ENCODE assay signal across 8 cellular contexts in genomic region chr1:8873506-8874229, GRCh38. TPM values are rescaled to one million over a fixed set of nuclear protein-coding genes. Genes with fewer than 3 reads are reported as not detected.
DNase-seq lines count a peak whose midpoint lies in the region; ATAC-seq and TF ChIP-seq lines count a peak whose summit lies in the region.

No MANE protein-coding gene starts in this region.

- H3K27me3 ChIP-seq in adipocyte (replicated peaks; ENCODE audit: control insufficient read depth, insufficient read depth, low read length) = no peaks in the 10 kb centered on the region
- H3K27me3 ChIP-seq in right atrium auricular region = no peaks in the 10 kb centered on the region
- H3K27me3 ChIP-seq in vagina = no peaks in the 10 kb centered on the region

- TF ChIP-seq POLR2A in vagina (IDR thresholded peaks at IDR 0.05) = no peak

- H3K4me1 ChIP-seq in adipocyte (ENCODE audit: control insufficient read depth, insufficient read depth, low read length) (peaks cover 81% of the 10 kb centered on the region), right atrium auricular region (peaks cover 0 to 59% of the 10 kb centered on the region in 2 donors), vagina (peaks cover 62% of the 10 kb centered on the region)

- H3K4me1 Mint-ChIP-seq in T-cell = peaks cover 48 to 70% (median 68%) of the 10 kb centered on the region in 3 donors

- H3K9ac ChIP-seq in adipocyte (ENCODE audit: low read length) = peak overlapping the region; percentile 55

- H3K4me3 Mint-ChIP-seq in T-cell = peak overlapping the region; percentile 13 to 50 (median 21)

- no peaks in the 10 kb centered on the region for H3K9me3 Mint-ChIP-seq in T-cell

- H3K27ac Mint-ChIP-seq in T-cell = peak overlapping the region; percentile 78 to 84

- H3K27ac ChIP-seq in right atrium auricular region (peak overlapping the region; percentile 78 to 81), vagina (peak overlapping the region; percentile 98)

- peaks cover 75% of the 10 kb centered on the region for H3K36me3 ChIP-seq in adipocyte (ENCODE audit: control insufficient read depth, insufficient read depth, low read length, severe bottlenecking)
- peaks cover 64% of the 10 kb centered on the region for H3K36me3 ChIP-seq in right atrium auricular region
- peaks cover 0 to 47% of the 10 kb centered on the region in 2 donors for H3K36me3 ChIP-seq in vagina

- DNase-seq in DMS79 treated with DMSO at 0.1 percent for 48 hours (lab: John Stamatoyannopoulos, UW) = peak; percentile 24
- DNase-seq in DMS79 (lab: John Stamatoyannopoulos, UW) = no peak
- peak in 24 of 34 experiments; percentile 15 to 70 (median 26) for DNase-seq in T-cell
- peak; percentile 96 for DNase-seq in adipocyte (ENCODE audit: low read depth)
- peak; percentile 92 for DNase-seq in right atrium auricular region (ENCODE audit: low spot score)
- DNase-seq in renal cortical epithelial cell (ENCODE audit: low read depth) = peak; percentile 99
- peak in 1 of 2 donors; percentile 90 for DNase-seq in vagina (ENCODE audit: extremely low spot score in 2 of 2)

- TF ChIP-seq CTCF in right atrium auricular region (IDR thresholded peaks at IDR 0.05) = no peak
- no peak for TF ChIP-seq CTCF in vagina (IDR thresholded peaks at IDR 0.05)

- no peaks in the 10 kb centered on the region for H3K9me3 ChIP-seq in adipocyte (ENCODE audit: control insufficient read depth, low read length)
- no peaks in the 10 kb centered on the region for H3K9me3 ChIP-seq in right atrium auricular region
- no peaks in the 10 kb centered on the region for H3K9me3 ChIP-seq in vagina

- CTCF ChIA-PET in T-cell (lab: Charles Lee) = interaction anchor here (0.6 to 0.7 kb wide), 3 partner anchors 41 to 422 kb away, joined by 3 read pairs; no protein-coding TSS in a partner anchor

- intact Hi-C loops in vagina (cut with DNase I) = no loop called here

- H3K4me3 ChIP-seq in adipocyte (ENCODE audit: low read length) = peak overlapping the region; percentile 55
- H3K4me3 ChIP-seq in right atrium auricular region = no peak overlapping the region
- no peak overlapping the region for H3K4me3 ChIP-seq in vagina

- H3K36me3 Mint-ChIP-seq in T-cell = peaks cover 60% of the 10 kb centered on the region

- POLR2A ChIA-PET in T-cell (lab: Charles Lee) = interaction anchor here in 1 of 2 donors (0.5 kb wide), 1 partner anchor 9 kb away, joined by 3 read pairs; no protein-coding TSS in a partner anchor

- ATAC-seq in T-cell (replicated peaks in 1 of 4) = peak in 3 of 4 experiments; percentile 24 to 47 (median 42)
- ATAC-seq in HG03442 (IDR thresholded peaks at IDR 0.05; ENCODE audit: unreplicated experiment) = no peak

- H3K27me3 Mint-ChIP-seq in T-cell = no peaks in the 10 kb centered on the region

RNA-seq across cellular contexts. Expression of gene ENO1, which starts 4.8 kb away (rescaled TPM):
- total RNA-seq in T-cell = 100 to 1,000 TPM; 308 to 625 (median 545) TPM
- 100 to 1,000 TPM; 149 to 334 TPM for total RNA-seq in right atrium auricular region
- 2,797 and 3,316 TPM in 2 replicates for total RNA-seq in renal cortical epithelial cell
- 558 TPM for total RNA-seq in vagina

RNA-seq across cellular contexts. Expression of gene RERE, which starts 56.2 kb away (rescaled TPM):
- total RNA-seq in T-cell = 100 to 1,000 TPM in 3 of 5 donors, 10 to 100 TPM in 2; 85.1 to 116 (median 103) TPM
- 100 to 1,000 TPM in 1 of 2 donors, 10 to 100 TPM in 1; 99.8 to 125 TPM for total RNA-seq in right atrium auricular region
- total RNA-seq in renal cortical epithelial cell = 8.2 and 57.8 TPM in 2 replicates
- 80.3 TPM for total RNA-seq in vagina
